Comparison of ENCODE assay signal across 7 cellular contexts in genomic region chr2:240585101-240585500, GRCh38. TPM values are rescaled to one million over a fixed set of nuclear protein-coding genes. Genes with fewer than 3 reads are reported as not detected.
A peak's percentile ranks its signal among the peaks of the same experiment; 100 is the strongest.
DNase-seq lines count a peak whose midpoint lies in the region; ATAC-seq and TF ChIP-seq lines count a peak whose summit lies in the region.

No MANE protein-coding gene starts in this region.

- no peaks in the 10 kb centered on the region for H3K27me3 Mint-ChIP-seq in activated T-helper 2 cell treated with anti-CD3 and anti-CD28 coated beads, Interferon-gamma antibody, Interleukin-2, Interleukin-4, amounts not matched to agents 10 μg/mL and 5 μg/mL and 100 μg/mL, durations not matched to agents 14 hours and 24 hours and 36 hours (ENCODE audit: low read depth)

- intact Hi-C loops in activated T-helper 2 cell treated with anti-CD3 and anti-CD28 coated beads, Interferon-gamma antibody, Interleukin-2, Interleukin-4, amounts not matched to agents 10 μg/mL and 5 μg/mL and 100 μg/mL, durations not matched to agents 14 hours and 24 hours and 36 hours (cut with micrococcal nuclease) = no loop called here
- intact Hi-C loops in vagina (cut with DNase I) = no loop called here

- H3K36me3 ChIP-seq in vagina = peaks cover 0 to 14% of the 10 kb centered on the region in 2 donors

- ATAC-seq in HG03097 (IDR thresholded peaks at IDR 0.05; ENCODE audit: low FRiP score, unreplicated experiment) = peak; percentile 28

- peaks cover 51% of the 10 kb centered on the region for H3K4me1 ChIP-seq in vagina

- peak overlapping the region; percentile 29 for H3K27ac Mint-ChIP-seq in activated T-helper 2 cell treated with anti-CD3 and anti-CD28 coated beads, Interferon-gamma antibody, Interleukin-2, Interleukin-4, amounts not matched to agents 10 μg/mL and 5 μg/mL and 100 μg/mL, durations not matched to agents 14 hours and 24 hours and 36 hours

- H3K4me3 ChIP-seq in vagina = peak overlapping the region; percentile 77 to 96

- H3K9me3 Mint-ChIP-seq in activated T-helper 2 cell treated with anti-CD3 and anti-CD28 coated beads, Interferon-gamma antibody, Interleukin-2, Interleukin-4, amounts not matched to agents 10 μg/mL and 5 μg/mL and 100 μg/mL, durations not matched to agents 14 hours and 24 hours and 36 hours = no peaks in the 10 kb centered on the region

- H3K36me3 Mint-ChIP-seq in activated T-helper 2 cell treated with anti-CD3 and anti-CD28 coated beads, Interferon-gamma antibody, Interleukin-2, Interleukin-4, amounts not matched to agents 10 μg/mL and 5 μg/mL and 100 μg/mL, durations not matched to agents 14 hours and 24 hours and 36 hours (ENCODE audit: low read depth) = peaks cover 19% of the 10 kb centered on the region

- no peak for TF ChIP-seq POLR2A in vagina (IDR thresholded peaks at IDR 0.05)

- TF ChIP-seq CTCF in vagina (IDR thresholded peaks at IDR 0.05) = no peak

- H3K4me1 Mint-ChIP-seq in activated T-helper 2 cell treated with anti-CD3 and anti-CD28 coated beads, Interferon-gamma antibody, Interleukin-2, Interleukin-4, amounts not matched to agents 10 μg/mL and 5 μg/mL and 100 μg/mL, durations not matched to agents 14 hours and 24 hours and 36 hours (ENCODE audit: low read depth) = peaks cover 33% of the 10 kb centered on the region

- peak overlapping the region; percentile 90 for H3K27ac ChIP-seq in vagina

- H3K9me3 ChIP-seq in vagina = no peaks in the 10 kb centered on the region

- H3K27me3 ChIP-seq in vagina = no peaks in the 10 kb centered on the region

- H3K4me3 Mint-ChIP-seq in activated T-helper 2 cell treated with anti-CD3 and anti-CD28 coated beads, Interferon-gamma antibody, Interleukin-2, Interleukin-4, amounts not matched to agents 10 μg/mL and 5 μg/mL and 100 μg/mL, durations not matched to agents 14 hours and 24 hours and 36 hours (ENCODE audit: low read depth) = peak overlapping the region; percentile 97

- DNase-seq in GM19238 (ENCODE audit: insufficient read length, low spot score) (peak; percentile 51), kidney glomerular epithelial cell (lab: John Stamatoyannopoulos, UW) (peak; percentile 5), vagina (ENCODE audit: extremely low spot score in 2 of 2) (no peak), HK-2 (ENCODE audit: unreplicated experiment) (no peak), NCI-H1105 (lab: John Stamatoyannopoulos, UW) (no peak)
- DNase-seq in activated T-helper 2 cell treated with anti-CD3 and anti-CD28 coated beads, Interferon-gamma antibody, Interleukin-2, Interleukin-4, amounts not matched to agents 10 μg/mL and 5 μg/mL and 100 μg/mL, durations not matched to agents 14 hours and 24 hours and 36 hours (ENCODE audit: low spot score) = no peak

RNA-seq across cellular contexts. Expression of gene CAPN10, which starts 1.4 kb away (rescaled TPM):
- 49.6 and 51.1 TPM in 2 replicates for total RNA-seq in activated T-helper 2 cell treated with anti-CD3 and anti-CD28 coated beads, Interferon-gamma antibody, Interleukin-2, Interleukin-4, amounts not matched to agents 10 μg/mL and 5 μg/mL and 100 μg/mL, durations not matched to agents 14 hours and 24 hours and 36 hours
- 14.2 TPM for total RNA-seq in vagina

RNA-seq across cellular contexts. Expression of gene RNPEPL1, which starts 16.8 kb away (rescaled TPM):
- 67.3 and 71.3 TPM in 2 replicates for total RNA-seq in activated T-helper 2 cell treated with anti-CD3 and anti-CD28 coated beads, Interferon-gamma antibody, Interleukin-2, Interleukin-4, amounts not matched to agents 10 μg/mL and 5 μg/mL and 100 μg/mL, durations not matched to agents 14 hours and 24 hours and 36 hours
- total RNA-seq in vagina = 65.1 TPM

RNA-seq across cellular contexts. Expression of gene DUSP28, which starts 24.9 kb away (rescaled TPM):
- 4.8 and 6.5 TPM in 2 replicates for total RNA-seq in activated T-helper 2 cell treated with anti-CD3 and anti-CD28 coated beads, Interferon-gamma antibody, Interleukin-2, Interleukin-4, amounts not matched to agents 10 μg/mL and 5 μg/mL and 100 μg/mL, durations not matched to agents 14 hours and 24 hours and 36 hours
- 5.9 TPM for total RNA-seq in vagina

RNA-seq across cellular contexts. Expression of gene ANKMY1, which starts 27.3 kb away (rescaled TPM):
- 23.7 and 25.1 TPM in 2 replicates for total RNA-seq in activated T-helper 2 cell treated with anti-CD3 and anti-CD28 coated beads, Interferon-gamma antibody, Interleukin-2, Interleukin-4, amounts not matched to agents 10 μg/mL and 5 μg/mL and 100 μg/mL, durations not matched to agents 14 hours and 24 hours and 36 hours
- total RNA-seq in vagina = 20.6 TPM

RNA-seq across cellular contexts. Expression of gene GPR35, which starts 40.2 kb away (rescaled TPM):
- total RNA-seq in activated T-helper 2 cell treated with anti-CD3 and anti-CD28 coated beads, Interferon-gamma antibody, Interleukin-2, Interleukin-4, amounts not matched to agents 10 μg/mL and 5 μg/mL and 100 μg/mL, durations not matched to agents 14 hours and 24 hours and 36 hours = 24.9 and 27.4 TPM in 2 replicates
- 3.9 TPM for total RNA-seq in vagina

Comparison
In these comparisons a context has a peak if more than half of its experiments do, and no peak if none do; other contexts are left out.
1. DNase-seq: peak in GM19238 (single experiment) and kidney glomerular epithelial cell (single experiment); none in activated T-helper 2 cell treated with anti-CD3 and anti-CD28 coated beads, Interferon-gamma antibody, Interleukin-2, Interleukin-4, amounts not matched to agents 10 μg/mL and 5 μg/mL and 100 μg/mL, durations not matched to agents 14 hours and 24 hours and 36 hours (single experiment), vagina (0 of 2), HK-2 (single experiment) and NCI-H1105 (single experiment).